8 cellular contexts compared by ENCODE assay signal in genomic region chr6:55868910-55869479, GRCh38. TPM values are rescaled to one million over a fixed set of nuclear protein-coding genes. Genes with fewer than 3 reads are reported as not detected.
A peak's percentile ranks its signal among the peaks of the same experiment; 100 is the strongest.
DNase-seq lines count a peak whose midpoint lies in the region; ATAC-seq and TF ChIP-seq lines count a peak whose summit lies in the region.

No MANE protein-coding gene starts in this region.

- H3K27me3 ChIP-seq in brain microvascular endothelial cell (replicated peaks) (no peaks in the 10 kb centered on the region), testis (no peaks in the 10 kb centered on the region)

- 53 to 71% methylated on average over 5 of the region's 5 CpGs for WGBS in testis, 2 donors

- intact Hi-C loops in testis (cut with DNase I; ENCODE audit: low total_unique reads), result no loop called here

- peak; percentile 98 for ATAC-seq in HG03439 (IDR thresholded peaks at IDR 0.05; ENCODE audit: unreplicated experiment)

- H3K27ac ChIP-seq in brain microvascular endothelial cell (no peak overlapping the region), testis (no peak overlapping the region)

- in situ Hi-C loops in brain microvascular endothelial cell (cut with HindIII; ENCODE audit: low pct_ligation_motif_present, low sequenced_read_pairs), result no loop called here

- H3K36me3 ChIP-seq in brain microvascular endothelial cell (replicated peaks) (no peaks in the 10 kb centered on the region), testis (ENCODE audit: low read depth, missing control alignments) (no peaks in the 10 kb centered on the region)

- peak; percentile 39 for DNase-seq in GM10266 (ENCODE audit: extremely low spot score)
- peak; percentile 39 for DNase-seq in GM20000 (ENCODE audit: low spot score)
- DNase-seq in brain microvascular endothelial cell, result peak; percentile 33
- no peak for DNase-seq in HCEC 1CT
- DNase-seq in NCI-H446 (lab: John Stamatoyannopoulos, UW), result no peak
- DNase-seq in testis, result no peak
- no peak for DNase-seq in hypothalamus (lab: John Stamatoyannopoulos, UW)

- TF ChIP-seq POLR2A in testis (IDR thresholded peaks at IDR 0.05), result no peak

- no peaks in the 10 kb centered on the region for H3K9me3 ChIP-seq in testis

- H3K4me3 ChIP-seq in brain microvascular endothelial cell (ENCODE audit: low read depth, low read length), result no peak overlapping the region
- H3K4me3 ChIP-seq in testis, result no peak overlapping the region

- TF ChIP-seq CTCF in GM10266 (IDR thresholded peaks at IDR 0.05; ENCODE audit: control insufficient read depth, insufficient read depth, low read depth, missing control alignments) (no peak), GM20000 (IDR thresholded peaks at IDR 0.05; ENCODE audit: extremely low read depth, missing control alignments) (no peak), brain microvascular endothelial cell (IDR thresholded peaks at IDR 0.05; ENCODE audit: low read depth, low read length, missing control alignments) (no peak), testis (IDR thresholded peaks at IDR 0.05) (no peak)

- no peaks in the 10 kb centered on the region for H3K4me1 ChIP-seq in testis

RNA-seq across cellular contexts. Expression of gene BMP5, which starts 6.4 kb away (rescaled TPM):
- under 1 TPM in 1 of 2 donors, not detected in 1; 0.06 TPM for total RNA-seq in testis
- 0.12 TPM for polyA plus RNA-seq in testis (ENCODE audit: insufficient read depth, low read depth, low replicate concordance)

Comparison
In these comparisons a context has a peak if more than half of its experiments do, and no peak if none do; other contexts are left out.
1. DNase-seq: peak in GM10266 (single experiment), GM20000 (single experiment) and brain microvascular endothelial cell (single experiment); none in HCEC 1CT (single experiment), NCI-H446 (0 of 2), testis (single experiment) and hypothalamus (0 of 51).